4 cellular contexts compared by ENCODE assay signal in the genomic region with DNA sequence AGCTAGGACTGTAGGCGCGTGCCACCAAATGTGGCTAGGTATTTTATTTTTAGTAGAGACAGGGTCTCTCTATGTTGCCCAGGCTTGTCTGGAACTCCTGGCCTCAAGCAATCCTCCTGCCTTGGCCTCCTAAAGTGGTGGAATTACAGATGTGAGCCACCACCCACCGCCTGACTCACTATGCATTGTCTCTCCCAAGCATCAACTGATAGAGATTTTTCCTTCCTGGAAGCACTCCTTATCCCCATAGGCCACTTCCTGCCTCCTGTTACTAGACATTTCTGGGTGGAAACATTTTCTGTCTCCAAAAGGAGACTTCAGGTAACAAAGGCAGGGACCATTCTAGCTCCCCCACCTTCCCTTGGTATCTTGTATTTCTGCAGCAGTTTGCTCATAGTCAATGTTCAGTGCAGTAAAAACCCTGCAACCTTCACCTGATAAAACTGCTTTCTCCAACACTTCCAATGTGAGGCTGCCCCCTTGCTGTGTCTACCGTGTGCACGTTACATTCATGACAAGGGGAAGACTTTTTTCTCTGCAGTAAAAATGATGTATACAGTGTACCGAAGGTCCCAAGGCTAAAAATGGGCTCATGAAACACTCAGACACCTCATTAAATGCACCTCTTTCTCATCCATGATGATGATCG.
TF ChIP-seq lines count a peak whose summit lies in the region.

No MANE protein-coding gene starts in this region.

TF ChIP-seq in SK-N-SH, 30 proteins besides CTCF, POLR2A, EP300 and RAD21 (continued from another document):
- TF ChIP-seq CHD2 (IDR thresholded peaks at IDR 0.05; ENCODE audit: low read length, partially characterized antibody) (no peak), SIN3A (IDR thresholded peaks at IDR 0.05; ENCODE audit: borderline replicate concordance, low read depth, low read length) (no peak), TEAD4 (IDR thresholded peaks at IDR 0.05; ENCODE audit: borderline replicate concordance, insufficient read depth) (no peak), USF1 (IDR thresholded peaks at IDR 0.05; ENCODE audit: borderline replicate concordance, low read depth) (no peak)

TF ChIP-seq in SK-N-SH treated with all-trans-retinoic acid at 6 μM for 48 hours, 23 proteins besides CTCF, POLR2A, EP300 and RAD21 (continued from another document):
- TF ChIP-seq TSHZ2 (CRISPR knock-in tag; IDR thresholded peaks at IDR 0.05) (no peak), ARNTL (CRISPR knock-in tag; IDR thresholded peaks at IDR 0.05; ENCODE audit: borderline replicate concordance, low read depth) (no peak), OSR1 (CRISPR knock-in tag; IDR thresholded peaks at IDR 0.05) (no peak), ZFP3 (CRISPR knock-in tag; IDR thresholded peaks at IDR 0.05) (no peak), SNAI2 (CRISPR knock-in tag; IDR thresholded peaks at IDR 0.05) (no peak)
- TF ChIP-seq, protein P1, sequence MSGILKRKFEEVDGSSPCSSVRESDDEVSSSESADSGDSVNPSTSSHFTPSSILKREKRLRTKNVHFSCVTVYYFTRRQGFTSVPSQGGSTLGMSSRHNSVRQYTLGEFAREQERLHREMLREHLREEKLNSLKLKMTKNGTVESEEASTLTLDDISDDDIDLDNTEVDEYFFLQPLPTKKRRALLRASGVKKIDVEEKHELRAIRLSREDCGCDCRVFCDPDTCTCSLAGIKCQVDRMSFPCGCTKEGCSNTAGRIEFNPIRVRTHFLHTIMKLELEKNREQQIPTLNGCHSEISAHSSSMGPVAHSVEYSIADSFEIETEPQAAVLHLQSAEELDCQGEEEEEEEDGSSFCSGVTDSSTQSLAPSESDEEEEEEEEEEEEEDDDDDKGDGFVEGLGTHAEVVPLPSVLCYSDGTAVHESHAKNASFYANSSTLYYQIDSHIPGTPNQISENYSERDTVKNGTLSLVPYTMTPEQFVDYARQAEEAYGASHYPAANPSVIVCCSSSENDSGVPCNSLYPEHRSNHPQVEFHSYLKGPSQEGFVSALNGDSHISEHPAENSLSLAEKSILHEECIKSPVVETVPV (CRISPR knock-in tag; IDR thresholded peaks at IDR 0.05), result no peak

TF ChIP-seq in Ishikawa, 13 proteins besides CTCF, POLR2A, EP300 and RAD21 (continued from another document):
- TF ChIP-seq REST (IDR thresholded peaks at IDR 0.05; ENCODE audit: low read depth) (no peak), TCF12 (IDR thresholded peaks at IDR 0.05; ENCODE audit: low read depth) (no peak), EGR1 (IDR thresholded peaks at IDR 0.05) (no peak), FOXM1 (IDR thresholded peaks at IDR 0.05; ENCODE audit: borderline replicate concordance, low read depth) (no peak), TAF1 (IDR thresholded peaks at IDR 0.05; ENCODE audit: low read depth) (no peak), NFIC (IDR thresholded peaks at IDR 0.05) (no peak), USF1 (IDR thresholded peaks at IDR 0.05) (no peak), ZBTB7A (IDR thresholded peaks at IDR 0.05; ENCODE audit: low read depth) (no peak)
- TF ChIP-seq, protein P2, sequence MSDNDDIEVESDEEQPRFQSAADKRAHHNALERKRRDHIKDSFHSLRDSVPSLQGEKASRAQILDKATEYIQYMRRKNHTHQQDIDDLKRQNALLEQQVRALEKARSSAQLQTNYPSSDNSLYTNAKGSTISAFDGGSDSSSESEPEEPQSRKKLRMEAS (IDR thresholded peaks at IDR 0.05), result no peak

TF ChIP-seq in GM12878, 131 proteins besides CTCF, POLR2A, EP300 and RAD21 (continued from another document):
- TF ChIP-seq, protein P3, sequence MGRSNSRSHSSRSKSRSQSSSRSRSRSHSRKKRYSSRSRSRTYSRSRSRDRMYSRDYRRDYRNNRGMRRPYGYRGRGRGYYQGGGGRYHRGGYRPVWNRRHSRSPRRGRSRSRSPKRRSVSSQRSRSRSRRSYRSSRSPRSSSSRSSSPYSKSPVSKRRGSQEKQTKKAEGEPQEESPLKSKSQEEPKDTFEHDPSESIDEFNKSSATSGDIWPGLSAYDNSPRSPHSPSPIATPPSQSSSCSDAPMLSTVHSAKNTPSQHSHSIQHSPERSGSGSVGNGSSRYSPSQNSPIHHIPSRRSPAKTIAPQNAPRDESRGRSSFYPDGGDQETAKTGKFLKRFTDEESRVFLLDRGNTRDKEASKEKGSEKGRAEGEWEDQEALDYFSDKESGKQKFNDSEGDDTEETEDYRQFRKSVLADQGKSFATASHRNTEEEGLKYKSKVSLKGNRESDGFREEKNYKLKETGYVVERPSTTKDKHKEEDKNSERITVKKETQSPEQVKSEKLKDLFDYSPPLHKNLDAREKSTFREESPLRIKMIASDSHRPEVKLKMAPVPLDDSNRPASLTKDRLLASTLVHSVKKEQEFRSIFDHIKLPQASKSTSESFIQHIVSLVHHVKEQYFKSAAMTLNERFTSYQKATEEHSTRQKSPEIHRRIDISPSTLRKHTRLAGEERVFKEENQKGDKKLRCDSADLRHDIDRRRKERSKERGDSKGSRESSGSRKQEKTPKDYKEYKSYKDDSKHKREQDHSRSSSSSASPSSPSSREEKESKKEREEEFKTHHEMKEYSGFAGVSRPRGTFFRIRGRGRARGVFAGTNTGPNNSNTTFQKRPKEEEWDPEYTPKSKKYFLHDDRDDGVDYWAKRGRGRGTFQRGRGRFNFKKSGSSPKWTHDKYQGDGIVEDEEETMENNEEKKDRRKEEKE (IDR thresholded peaks at IDR 0.05), result no peak
- no peak for TF ChIP-seq ETV6 (conservative IDR thresholded peaks at IDR 0.05 in 1 of 2, IDR thresholded peaks at IDR 0.05 in 1 of 2; ENCODE audit: borderline replicate concordance in 1 of 2, low read depth in 1 of 2)
- no peak for TF ChIP-seq WRNIP1 (IDR thresholded peaks at IDR 0.05; ENCODE audit: borderline replicate concordance, low read depth, low read length)
- no peak for TF ChIP-seq RBBP5 (conservative IDR thresholded peaks at IDR 0.05)
- no peak for TF ChIP-seq SKIL (IDR thresholded peaks at IDR 0.05; ENCODE audit: low read depth, poor library complexity, severe bottlenecking)
